ENCODE assay signal across 8 cellular contexts in genomic region chr22:49724030-49724892, GRCh38.
DNase-seq lines count a peak whose midpoint lies in the region; ATAC-seq and TF ChIP-seq lines count a peak whose summit lies in the region.

No MANE protein-coding gene starts in this region.

- ATAC-seq in GM18909 (IDR thresholded peaks at IDR 0.05; ENCODE audit: poor library complexity, unreplicated experiment) (no peak), HG03045 (IDR thresholded peaks at IDR 0.05; ENCODE audit: unreplicated experiment) (no peak), HG03159 (IDR thresholded peaks at IDR 0.05; ENCODE audit: unreplicated experiment) (no peak)

- H3K4me1 ChIP-seq in CD8-positive, alpha-beta memory T cell (ENCODE audit: insufficient read depth, low read length): peaks cover 7% of the 10 kb centered on the region

- H3K9ac ChIP-seq in neural cell (ENCODE audit: low read length): no peak overlapping the region

- POLR2A ChIA-PET in CD8-positive, alpha-beta memory T cell (lab: Charles Lee): interaction anchor here (1.1 kb wide), 1 partner anchor 685 kb away, joined by 4 read pairs; no protein-coding TSS in a partner anchor

- CTCF ChIA-PET in CD8-positive, alpha-beta memory T cell (lab: Charles Lee): interaction anchor here (1.4 kb wide), 1 partner anchor 12 kb away, joined by 3 read pairs; no protein-coding TSS in a partner anchor

- peaks cover 25 to 29% of the 10 kb centered on the region in 2 donors for H3K27me3 Mint-ChIP-seq in CD8-positive, alpha-beta memory T cell
- peaks cover 6% of the 10 kb centered on the region for H3K27me3 Mint-ChIP-seq in activated naive CD4-positive, alpha-beta T cell treated with anti-CD3 and anti-CD28 coated beads, Interleukin-2, amount 50 U/mL, for 24 hours

- H3K9me3 Mint-ChIP-seq in CD8-positive, alpha-beta memory T cell: no peaks in the 10 kb centered on the region
- no peaks in the 10 kb centered on the region for H3K9me3 Mint-ChIP-seq in activated naive CD4-positive, alpha-beta T cell treated with anti-CD3 and anti-CD28 coated beads, Interleukin-2, amount 50 U/mL, for 24 hours

- peaks cover 7 to 10% (median 9%) of the 10 kb centered on the region in 3 donors for H3K4me1 Mint-ChIP-seq in CD8-positive, alpha-beta memory T cell
- peaks cover 18% of the 10 kb centered on the region for H3K4me1 Mint-ChIP-seq in activated naive CD4-positive, alpha-beta T cell treated with anti-CD3 and anti-CD28 coated beads, Interleukin-2, amount 50 U/mL, for 24 hours

- no peaks in the 10 kb centered on the region for H3F3A ChIP-seq in neural cell (ENCODE audit: insufficient read depth, low read length, poor library complexity, severe bottlenecking)

- no peaks in the 10 kb centered on the region for H3K36me3 ChIP-seq in CD8-positive, alpha-beta memory T cell (ENCODE audit: insufficient read depth, low read length)
- H3K36me3 ChIP-seq in neural cell (ENCODE audit: insufficient read depth, low read length): no peaks in the 10 kb centered on the region

- peak overlapping the region; percentile 86 to 97 (median 93) for H3K4me3 Mint-ChIP-seq in CD8-positive, alpha-beta memory T cell
- peak overlapping the region; percentile 97 for H3K4me3 Mint-ChIP-seq in activated naive CD4-positive, alpha-beta T cell treated with anti-CD3 and anti-CD28 coated beads, Interleukin-2, amount 50 U/mL, for 24 hours

- TF ChIP-seq EP300 in neural cell (conservative IDR thresholded peaks at IDR 0.05; ENCODE audit: poor library complexity, severe bottlenecking): no peak

- H3K36me3 Mint-ChIP-seq in CD8-positive, alpha-beta memory T cell: no peaks in the 10 kb centered on the region
- H3K36me3 Mint-ChIP-seq in activated naive CD4-positive, alpha-beta T cell treated with anti-CD3 and anti-CD28 coated beads, Interleukin-2, amount 50 U/mL, for 24 hours: no peaks in the 10 kb centered on the region

- no peak overlapping the region for H3K4me2 ChIP-seq in neural cell (ENCODE audit: low read length)

- H3K9me3 ChIP-seq in CD8-positive, alpha-beta memory T cell (ENCODE audit: low read length): no peaks in the 10 kb centered on the region
- H3K9me3 ChIP-seq in neural cell (ENCODE audit: low read length): no peaks in the 10 kb centered on the region

- no peaks in the 10 kb centered on the region for H4K20me1 ChIP-seq in neural cell (ENCODE audit: insufficient read depth)

- H3K4me3 ChIP-seq in CD8-positive, alpha-beta memory T cell (ENCODE audit: low read length): peak overlapping the region; percentile 68
- H3K4me3 ChIP-seq in neural cell (ENCODE audit: low read length): peak overlapping the region; percentile 53

- no peak overlapping the region for H3K27ac ChIP-seq in CD8-positive, alpha-beta memory T cell (ENCODE audit: low read depth, low read length)
- no peak overlapping the region for H3K27ac ChIP-seq in neural cell (ENCODE audit: low read length)

- TF ChIP-seq CTCF in neural cell (IDR thresholded peaks at IDR 0.05; ENCODE audit: poor library complexity, severe bottlenecking): no peak

- no peaks in the 10 kb centered on the region for H3K79me2 ChIP-seq in neural cell (replicated peaks; ENCODE audit: insufficient read depth, low read length)

- peak overlapping the region; percentile 43 to 95 (median 88) for H3K27ac Mint-ChIP-seq in CD8-positive, alpha-beta memory T cell
- H3K27ac Mint-ChIP-seq in activated naive CD4-positive, alpha-beta T cell treated with anti-CD3 and anti-CD28 coated beads, Interleukin-2, amount 50 U/mL, for 24 hours: peak overlapping the region; percentile 97

- H3K27me3 ChIP-seq in CD8-positive, alpha-beta memory T cell (ENCODE audit: insufficient read depth, low read length, poor library complexity, severe bottlenecking): peaks cover 14% of the 10 kb centered on the region
- peaks cover 24% of the 10 kb centered on the region for H3K27me3 ChIP-seq in neural cell (ENCODE audit: insufficient read depth, low read depth, low read length)

- TF ChIP-seq RAD21 in neural cell (conservative IDR thresholded peaks at IDR 0.05): no peak

- no peak overlapping the region for H2AFZ ChIP-seq in neural cell (ENCODE audit: low read depth, low read length)

- DNase-seq in CD8-positive, alpha-beta memory T cell: peak in 3 of 5 donors; percentile 13 to 32 (median 30)
- peak; percentile 70 for DNase-seq in NCI-H2227 treated with DMSO at 0.1 percent for 48 hours (lab: John Stamatoyannopoulos, UW)
- DNase-seq in DMS 273 (lab: John Stamatoyannopoulos, UW; ENCODE audit: unreplicated experiment): no peak

- H3K9me2 ChIP-seq in neural cell (ENCODE audit: insufficient read depth, low read length): no peaks in the 10 kb centered on the region

TF ChIP-seq in neural cell, 6 proteins besides CTCF, POLR2A, EP300 and RAD21:
- TF ChIP-seq EZH2 (IDR thresholded peaks at IDR 0.05; ENCODE audit: borderline replicate concordance, insufficient read depth, low read length, poor library complexity, severe bottlenecking): no peak
- TF ChIP-seq POLR2AphosphoS5 (IDR thresholded peaks at IDR 0.05): no peak
- TF ChIP-seq TAF1 (IDR thresholded peaks at IDR 0.05; ENCODE audit: low read depth): no peak
- no peak for TF ChIP-seq MXI1 (conservative IDR thresholded peaks at IDR 0.05; ENCODE audit: poor library complexity, severe bottlenecking)
- no peak for TF ChIP-seq REST (IDR thresholded peaks at IDR 0.05; ENCODE audit: borderline replicate concordance)
- TF ChIP-seq SMC3 (conservative IDR thresholded peaks at IDR 0.05; ENCODE audit: poor library complexity): no peak
